In genomic region chr18:49934457-49934856, GRCh38 we compare ENCODE assay signal across 18 cellular contexts.
DNase-seq lines count a peak whose midpoint lies in the region; ATAC-seq, FAIRE-seq and TF ChIP-seq lines count a peak whose summit lies in the region.
"Had no signal": no experiment of that assay in that cellular context is flagged by ENCODE, and none has a peak within 500 bp of the region (broad histone marks: within the 10 kb centered on the region; RNA-seq: fewer than 3 reads in every experiment).

No MANE protein-coding gene starts in this region.

- H3K36me3 ChIP-seq in right atrium auricular region: no peaks in the 10 kb centered on the region
- H3K36me3 ChIP-seq in left ventricle myocardium inferior: no peaks in the 10 kb centered on the region
- no peaks in the 10 kb centered on the region for H3K36me3 ChIP-seq in GM12878 (ENCODE audit: control insufficient read depth in 2 of 2, insufficient read depth in 2 of 2, low read length in 1 of 2)
- no peaks in the 10 kb centered on the region for H3K36me3 ChIP-seq in subcutaneous abdominal adipose tissue (ENCODE audit: control insufficient read depth in 5 of 5, insufficient read depth in 5 of 5, low read length in 5 of 5)
- no peaks in the 10 kb centered on the region for H3K36me3 ChIP-seq in A673 (ENCODE audit: insufficient read depth, low read length, poor library complexity, severe bottlenecking)
- H3K36me3 ChIP-seq in HAP-1 (replicated peaks): no peaks in the 10 kb centered on the region
- H3K36me3 ChIP-seq: breast epithelium had no signal

- H3K9ac ChIP-seq in GM12878 (ENCODE audit: control insufficient read depth, insufficient read depth, low read length): no peak overlapping the region
- H3K9ac ChIP-seq in subcutaneous abdominal adipose tissue (ENCODE audit: low read length in 5 of 5): peak overlapping the region in 4 of 5 donors; percentile 20 to 39 (median 32)

- DNase-seq in right atrium auricular region (ENCODE audit: low spot score) (peak; percentile 34), left ventricle myocardium inferior (no peak), GM12878 (ENCODE audit: low read depth, low spot score) (no peak), KBM-7 (no peak), A673 (ENCODE audit: low spot score) (no peak), HAP-1 (ENCODE audit: low spot score in 2 of 2) (no peak)
- DNase-seq: activated CD4-positive, CD25-positive, alpha-beta regulatory T cell treated with anti-CD3 and anti-CD28 coated beads, Interleukin-2, amount 50 U/mL, for 72 hours; activated CD8-positive, alpha-beta memory T cell treated with anti-CD3 and anti-CD28 coated beads, Interleukin-2, amount 10 ng/mL, durations not matched to agents 7 days and 5 days; activated naive CD4-positive, alpha-beta T cell treated with Interleukin-2 at 50 U/mL for 16 hours; CD8-positive, alpha-beta T cell; mucosa of descending colon; NCI-H1417; right cardiac atrium had no signal

- intact Hi-C loops in left ventricle myocardium inferior (cut with micrococcal nuclease) (no loop called here), GM12878 (cut with micrococcal nuclease; ENCODE audit: unreplicated experiment) (no loop called here), A673 (cut with micrococcal nuclease; ENCODE audit: unreplicated experiment) (no loop called here)

- in situ Hi-C loops in GM12878 (cut with MboI) (no loop called here), KBM-7 (cut with MboI; ENCODE audit: low pct_unique_long_range_greater_than_20kb, low sequenced_read_pairs) (no loop called here), HAP-1 (cut with MboI; ENCODE audit: low sequenced_read_pairs) (no loop called here)

- no peaks in the 10 kb centered on the region for H3K27me3 ChIP-seq in right atrium auricular region
- peaks cover 19% of the 10 kb centered on the region for H3K27me3 ChIP-seq in left ventricle myocardium inferior (ENCODE audit: low read depth)
- peaks cover 0 to 2% of the 10 kb centered on the region in 2 experiments; a peak in 3 of 4 replicates for H3K27me3 ChIP-seq in GM12878 (replicated peaks in 1 of 2; ENCODE audit: control insufficient read depth in 2 of 2, insufficient read depth in 2 of 2, low read length in 1 of 2)
- no peaks in the 10 kb centered on the region for H3K27me3 ChIP-seq in subcutaneous abdominal adipose tissue (ENCODE audit: control insufficient read depth in 5 of 5, insufficient read depth in 4 of 5, low read length in 5 of 5)
- no peaks in the 10 kb centered on the region for H3K27me3 ChIP-seq in A673 (replicated peaks; ENCODE audit: insufficient read depth, low read depth, low read length, poor library complexity)
- no peaks in the 10 kb centered on the region for H3K27me3 ChIP-seq in HAP-1 (ENCODE audit: low read depth)
- H3K27me3 ChIP-seq: breast epithelium, hepatocyte had no signal

- H4K20me1 ChIP-seq in GM12878 (ENCODE audit: control insufficient read depth, insufficient read depth): no peaks in the 10 kb centered on the region

- no peaks in the 10 kb centered on the region for H3K79me2 ChIP-seq in GM12878 (ENCODE audit: control insufficient read depth, insufficient read depth, low read length)
- H3K79me2 ChIP-seq: hepatocyte had no signal

- ATAC-seq in HG02798 (IDR thresholded peaks at IDR 0.05; ENCODE audit: poor library complexity, unreplicated experiment) (peak; percentile 75), GM12878 (peak; percentile 79)
- ATAC-seq: activated CD8-positive, alpha-beta memory T cell treated with anti-CD3 and anti-CD28 coated beads, Interleukin-2, amount 10 ng/mL, durations not matched to agents 7 days and 5 days; CD8-positive, alpha-beta T cell; mucosa of descending colon; Right ventricle myocardium inferior had no signal

- TF ChIP-seq RAD21 in GM12878 (IDR thresholded peaks at IDR 0.05; ENCODE audit: insufficient read depth, low read depth, low read length): no peak

- no peak overlapping the region for H3K4me3 ChIP-seq in right atrium auricular region
- no peak overlapping the region for H3K4me3 ChIP-seq in left ventricle myocardium inferior
- H3K4me3 ChIP-seq in GM12878: no peak overlapping the region
- H3K4me3 ChIP-seq in subcutaneous abdominal adipose tissue (ENCODE audit: low read depth in 1 of 5, low read length in 5 of 5): no peak overlapping the region
- no peak overlapping the region for H3K4me3 ChIP-seq in A673 (ENCODE audit: low read depth, low read length, poor library complexity, severe bottlenecking)
- no peak overlapping the region for H3K4me3 ChIP-seq in HAP-1
- H3K4me3 ChIP-seq: breast epithelium, hepatocyte, mucosa of descending colon had no signal

- no peak overlapping the region for H2AFZ ChIP-seq in GM12878 (ENCODE audit: control insufficient read depth, low read depth, low read length)
- H2AFZ ChIP-seq: hepatocyte had no signal

- TF ChIP-seq EP300 in GM12878 (IDR thresholded peaks at IDR 0.05; ENCODE audit: borderline replicate concordance in 1 of 2, control insufficient read depth in 1 of 2, low read depth in 2 of 2, low read length in 2 of 2): no peak

- no peak for FAIRE-seq in GM12878 (lab: Jason Lieb, UNC)

- no peak overlapping the region for H3K27ac ChIP-seq in right atrium auricular region
- no peak overlapping the region for H3K27ac ChIP-seq in left ventricle myocardium inferior (replicated peaks)
- H3K27ac ChIP-seq in GM12878 (ENCODE audit: control insufficient read depth, insufficient read depth): no peak overlapping the region
- H3K27ac ChIP-seq in subcutaneous abdominal adipose tissue (ENCODE audit: low read depth, low read length): peak overlapping the region; percentile 69
- no peak overlapping the region for H3K27ac ChIP-seq in A673 (ENCODE audit: low read depth, low read length, poor library complexity, severe bottlenecking)
- H3K27ac ChIP-seq: breast epithelium, hepatocyte had no signal

- CTCF ChIA-PET in GM12878 (lab: Yijun Ruan, JAX) (no interaction called here), A673 (lab: Charles Lee) (no interaction called here)

- SMC1A ChIA-PET in GM12878 (lab: Charles Lee; ENCODE audit: uncharacterized antibody, unreplicated experiment): interaction anchor here (0.7 to 1.3 kb wide), 5 partner anchors 9 to 262 kb away, joined by 3 to 4 read pairs (median 3); no protein-coding TSS in a partner anchor

- POLR2A ChIA-PET in GM12878 (lab: Charles Lee): no interaction called here
- POLR2A ChIA-PET in A673 (lab: Charles Lee; ENCODE audit: low non-redundant PET): no interaction called here

- H3K4me1 ChIP-seq in right atrium auricular region (no peaks in the 10 kb centered on the region), left ventricle myocardium inferior (no peaks in the 10 kb centered on the region), GM12878 (ENCODE audit: control insufficient read depth, insufficient read depth, low read length) (no peaks in the 10 kb centered on the region; the same call in 1 of the 2 replicates), subcutaneous abdominal adipose tissue (ENCODE audit: control insufficient read depth in 5 of 5, insufficient read depth in 5 of 5, low read length in 5 of 5) (peaks cover 0 to 18% (median 13%) of the 10 kb centered on the region in 5 donors), A673 (ENCODE audit: insufficient read depth, low read length, poor library complexity, severe bottlenecking) (no peaks in the 10 kb centered on the region), HAP-1 (no peaks in the 10 kb centered on the region)
- H3K4me1 ChIP-seq: breast epithelium had no signal

- TF ChIP-seq CTCF in right atrium auricular region (IDR thresholded peaks at IDR 0.05) (no peak), left ventricle myocardium inferior (IDR thresholded peaks at IDR 0.05; ENCODE audit: borderline replicate concordance) (no peak), GM12878 (IDR thresholded peaks at IDR 0.05 in 2 of 3, conservative IDR thresholded peaks at IDR 0.05 in 1 of 3; ENCODE audit: control insufficient read depth in 2 of 3, extremely low read depth in 1 of 3, insufficient read depth in 1 of 3, low read depth in 3 of 3, low read length in 3 of 3) (no peak), A673 (conservative IDR thresholded peaks at IDR 0.05; ENCODE audit: low read depth, low read length) (no peak)

- no peak overlapping the region for H3K4me2 ChIP-seq in GM12878 (ENCODE audit: control insufficient read depth, insufficient read depth)
- H3K4me2 ChIP-seq: hepatocyte had no signal

- 30% methylated on average over 2 of the region's 2 CpGs for WGBS in GM12878 (ENCODE audit: insufficient coverage, insufficient replicate concordance, low lambda C conversion rate, missing lambda C conversion rate)

- RAD21 ChIA-PET in GM12878 (lab: Charles Lee; ENCODE audit: unreplicated experiment): interaction anchor here (1.0 kb wide), 1 partner anchor 33 kb away, joined by 4 read pairs; no protein-coding TSS in a partner anchor

- BruUV-seq in GM12878 (replicated peaks; lab: Mats Ljungman, UMichigan): no TSS peak
- BruUV-seq in A673 (replicated peaks; lab: Mats Ljungman, UMichigan): no TSS peak

- no peaks in the 10 kb centered on the region for H3K9me3 ChIP-seq in right atrium auricular region
- H3K9me3 ChIP-seq in left ventricle myocardium inferior (replicated peaks): no peaks in the 10 kb centered on the region
- no peaks in the 10 kb centered on the region for H3K9me3 ChIP-seq in GM12878 (replicated peaks; ENCODE audit: control insufficient read depth, insufficient read depth, low read length)
- H3K9me3 ChIP-seq in subcutaneous abdominal adipose tissue (ENCODE audit: control insufficient read depth in 5 of 5, low read length in 5 of 5): no peaks in the 10 kb centered on the region
- no peaks in the 10 kb centered on the region for H3K9me3 ChIP-seq in A673 (ENCODE audit: low read depth, low read length, poor library complexity, severe bottlenecking)
- no peaks in the 10 kb centered on the region for H3K9me3 ChIP-seq in HAP-1
- H3K9me3 ChIP-seq: breast epithelium, mucosa of descending colon had no signal

- no peak for TF ChIP-seq POLR2A in GM12878 (IDR thresholded peaks at IDR 0.05; ENCODE audit: low read depth, low read length)

TF ChIP-seq in GM12878, 131 proteins besides CTCF, POLR2A, EP300 and RAD21 (continues in another document):
- TF ChIP-seq TCF12 (IDR thresholded peaks at IDR 0.05; ENCODE audit: low read depth, low read length) (0 out of 2 replicates have a peak, but pooled peaks have one; percentile 30), RB1 (IDR thresholded peaks at IDR 0.05; ENCODE audit: borderline replicate concordance) (no peak), FOS (IDR thresholded peaks at IDR 0.05; ENCODE audit: borderline replicate concordance, extremely low read depth, insufficient read length) (no peak), MTA3 (IDR thresholded peaks at IDR 0.05; ENCODE audit: borderline replicate concordance, low read length) (no peak), RUNX3 (IDR thresholded peaks at IDR 0.05; ENCODE audit: low read length) (peak; percentile 9; the same call in 1 of the 2 replicates), RELA (IDR thresholded peaks at IDR 0.05; ENCODE audit: borderline replicate concordance, partially characterized antibody) (no peak)
